14 cellular contexts compared by ENCODE assay signal in genomic region chr13:36343766-36344165, GRCh38. TPM values are rescaled to one million over a fixed set of nuclear protein-coding genes. Genes with fewer than 3 reads are reported as not detected.
DNase-seq lines count a peak whose midpoint lies in the region; ATAC-seq, FAIRE-seq and TF ChIP-seq lines count a peak whose summit lies in the region.
"Had no signal": no experiment of that assay in that cellular context is flagged by ENCODE, and none has a peak within 500 bp of the region (broad histone marks: within the 10 kb centered on the region; RNA-seq: fewer than 3 reads in every experiment).

No MANE protein-coding gene starts in this region.

- TF ChIP-seq CTCF in HepG2 (CRISPR knock-in tag; IDR thresholded peaks at IDR 0.05) (no peak), right lobe of liver (IDR thresholded peaks at IDR 0.05) (no peak), K562 (IDR thresholded peaks at IDR 0.05 in 2 of 3, conservative IDR thresholded peaks at IDR 0.05 in 1 of 3; ENCODE audit: insufficient read depth in 2 of 3, low read depth in 1 of 3, low read length in 3 of 3) (no peak)

- H3K27ac ChIP-seq in HepG2 (ENCODE audit: extremely low read length, insufficient read depth, low read length) = peak overlapping the region; percentile 9
- no peak overlapping the region for H3K27ac ChIP-seq in right lobe of liver
- H3K27ac ChIP-seq in K562 (ENCODE audit: extremely low read depth, low read depth, low read length) = peak overlapping the region; percentile 97
- H3K27ac ChIP-seq: BLaER1 had no signal

- no peaks in the 10 kb centered on the region for H3K27me3 Mint-ChIP-seq in naive B cell

- H3K9ac ChIP-seq in HepG2 (ENCODE audit: insufficient read depth, low read depth, low read length) (no peak overlapping the region), K562 (ENCODE audit: insufficient read depth in 1 of 2, low read depth in 2 of 2, low read length in 2 of 2) (peak overlapping the region; percentile 64 to 93; a peak in 3 of 4 replicates)
- H3K9ac ChIP-seq: BLaER1 had no signal

- H3K27me3 ChIP-seq in HepG2 (ENCODE audit: control insufficient read depth in 1 of 2, insufficient read depth in 2 of 2, low read length in 2 of 2) (no peaks in the 10 kb centered on the region), right lobe of liver (no peaks in the 10 kb centered on the region), K562 (ENCODE audit: control insufficient read depth in 2 of 2, insufficient read depth in 2 of 2, low read length in 2 of 2) (no peaks in the 10 kb centered on the region)
- H3K27me3 ChIP-seq: BLaER1 had no signal

- H2AFZ ChIP-seq in HepG2 (ENCODE audit: low read length) = no peak overlapping the region
- H2AFZ ChIP-seq in K562 (ENCODE audit: low read depth, low read length) = peak overlapping the region; percentile 69

- TF ChIP-seq POLR2A in HepG2 (IDR thresholded peaks at IDR 0.05; ENCODE audit: insufficient read depth in 1 of 2, low read depth in 2 of 2, low read length in 2 of 2) = no peak
- no peak for TF ChIP-seq POLR2A in right lobe of liver (IDR thresholded peaks at IDR 0.05)
- no peak for TF ChIP-seq POLR2A in K562 (conservative IDR thresholded peaks at IDR 0.05)

- POLR2A ChIA-PET in HepG2 (lab: Yijun Ruan, JAX) = no interaction called here
- POLR2A ChIA-PET in K562 (lab: Yijun Ruan, JAX) = interaction anchor here (1.0 kb wide), 1 partner anchor 13 kb away, joined by 3 read pairs; no protein-coding TSS in a partner anchor

- CTCF ChIA-PET in HepG2 (lab: Yijun Ruan, JAX; ENCODE audit: low intra/inter-chr PET ratio, low total read pairs) = no interaction called here
- CTCF ChIA-PET in K562 (lab: Yijun Ruan, JAX; ENCODE audit: low intra/inter-chr PET ratio) = no interaction called here

- H3K4me1 ChIP-seq in HepG2 (ENCODE audit: insufficient read depth, low read length) (peaks cover 23% of the 10 kb centered on the region), right lobe of liver (peaks cover 0 to 4% (median 0%) of the 10 kb centered on the region in 4 donors), K562 (replicated peaks in 1 of 2; ENCODE audit: control insufficient read depth in 2 of 2, insufficient read depth in 2 of 2, low read length in 2 of 2) (peaks cover 0 to 6% of the 10 kb centered on the region in 2 experiments; a peak in 3 of 5 replicates)
- H3K4me1 ChIP-seq: BLaER1 had no signal

- H3K4me2 ChIP-seq in HepG2 (ENCODE audit: low read depth, low read length) = peak overlapping the region; percentile 27; the same call in 1 of the 2 replicates
- H3K4me2 ChIP-seq in K562 (ENCODE audit: insufficient read depth, low read length) = peak overlapping the region; percentile 91
- H3K4me2 ChIP-seq: BLaER1 had no signal

- no peak for TF ChIP-seq EP300 in HepG2 (IDR thresholded peaks at IDR 0.05; ENCODE audit: low read depth in 2 of 2, low read length in 2 of 2)
- TF ChIP-seq EP300 in HepG2 (CRISPR knock-in tag; IDR thresholded peaks at IDR 0.05; ENCODE audit: borderline replicate concordance) = no peak
- TF ChIP-seq EP300 in K562 (IDR thresholded peaks at IDR 0.05; ENCODE audit: low read length) = no peak

- H3K4me1 Mint-ChIP-seq in naive B cell = peaks cover 23 to 33% (median 28%) of the 10 kb centered on the region in 3 donors

- H3K36me3 Mint-ChIP-seq in naive B cell = no peaks in the 10 kb centered on the region

- BruUV-seq in HepG2 (replicated peaks; lab: Mats Ljungman, UMichigan) (no TSS peak), K562 (replicated peaks; lab: Mats Ljungman, UMichigan) (no TSS peak)

- H3K9me3 ChIP-seq in HepG2 (ENCODE audit: low read length) (no peaks in the 10 kb centered on the region), right lobe of liver (no peaks in the 10 kb centered on the region), K562 (replicated peaks; ENCODE audit: control insufficient read depth, insufficient read depth, low read depth, low read length) (no peaks in the 10 kb centered on the region)

- no peak for FAIRE-seq in HepG2 (lab: Jason Lieb, UNC)
- FAIRE-seq in K562 (lab: Jason Lieb, UNC) = no peak
- FAIRE-seq: kidney had no signal

- H4K20me1 ChIP-seq in HepG2 (ENCODE audit: insufficient read depth, low read length) = no peaks in the 10 kb centered on the region
- H4K20me1 ChIP-seq in K562 (replicated peaks; ENCODE audit: control insufficient read depth, insufficient read depth, low read length) = no peaks in the 10 kb centered on the region
- H4K20me1 ChIP-seq: BLaER1 had no signal

- peaks cover 46% of the 10 kb centered on the region for H3K79me2 ChIP-seq in HepG2 (ENCODE audit: insufficient read depth, low read length)
- H3K79me2 ChIP-seq in K562 (ENCODE audit: control insufficient read depth, insufficient read depth, low read length) = peaks cover 76% of the 10 kb centered on the region

- 6% methylated on average over 3 of the region's 3 CpGs for WGBS in HepG2 (ENCODE audit: low lambda C conversion rate)
- 48% methylated on average over 3 of the region's 3 CpGs for WGBS in right lobe of liver (ENCODE audit: insufficient coverage, low coverage, low lambda C conversion rate, missing lambda C conversion rate)
- WGBS in K562 (ENCODE audit: insufficient coverage, low coverage, missing lambda C conversion rate) = 16% methylated on average over 3 of the region's 3 CpGs

- no peak for TF ChIP-seq RAD21 in HepG2 (CRISPR knock-in tag; IDR thresholded peaks at IDR 0.05)
- TF ChIP-seq RAD21 in K562 (CRISPR knock-in tag; conservative IDR thresholded peaks at IDR 0.05 in 1 of 2, IDR thresholded peaks at IDR 0.05 in 1 of 2) = no peak

- ATAC-seq in HepG2 (peak; percentile 28; the same call in 1 of the 3 replicates), right lobe of liver (no peak), K562 (peak; percentile 32; the same call in 2 of the 3 replicates), naive B cell (ENCODE audit: low read depth in 2 of 2) (no peak), HG02588 (IDR thresholded peaks at IDR 0.05; ENCODE audit: unreplicated experiment) (no peak), GM19351 (IDR thresholded peaks at IDR 0.05; ENCODE audit: unreplicated experiment) (no peak)

- DNase-seq in HepG2 (ENCODE audit: low spot score) (no peak), right lobe of liver (no peak), K562 (ENCODE audit: extremely low read depth in 1 of 4, low spot score in 3 of 4) (peak in 1 of 4 experiments; percentile 30), naive B cell (no peak), SW 1271 (lab: John Stamatoyannopoulos, UW) (no peak), midbrain (lab: John Stamatoyannopoulos, UW) (no peak)
- DNase-seq: effector CD4-positive, alpha-beta T cell; H7; kidney; NCI-H2029; retina had no signal

- H3K27ac Mint-ChIP-seq in naive B cell = peak overlapping the region in 2 of 6 donors; percentile 59 to 63

- intact Hi-C loops in HepG2 (cut with micrococcal nuclease; ENCODE audit: unreplicated experiment) = no loop called here
- intact Hi-C loops in right lobe of liver (cut with DNase I) = no loop called here
- intact Hi-C loops in K562 (cut with micrococcal nuclease) = loop anchor here (2.0 to 10.0 kb wide), 2 partner anchors 47 to 471 kb away; partner anchors contain the start of genes CCDC169 and RFXAP

- in situ Hi-C loops in HepG2 (cut with HindIII; ENCODE audit: extremely low pct_ligation_motif_present, low pct_unique_long_range_greater_than_20kb) (no loop called here), K562 (cut with MboI) (no loop called here)

- H3K36me3 ChIP-seq in HepG2 (replicated peaks in 1 of 2; ENCODE audit: control insufficient read depth in 1 of 2, insufficient read depth in 2 of 2, low read length in 2 of 2) = no peaks in the 10 kb centered on the region
- H3K36me3 ChIP-seq in right lobe of liver = no peaks in the 10 kb centered on the region
- H3K36me3 ChIP-seq in K562 (ENCODE audit: control insufficient read depth, insufficient read depth, low read length) = no peaks in the 10 kb centered on the region
- H3K36me3 ChIP-seq: BLaER1 had no signal

- peak overlapping the region in 6 of 8 donors; percentile 12 to 98 (median 48) for H3K4me3 Mint-ChIP-seq in naive B cell

- H3K4me3 ChIP-seq in HepG2 (replicated peaks in 1 of 3; ENCODE audit: insufficient read depth in 1 of 3, low read depth in 2 of 3, low read length in 3 of 3) (no peak overlapping the region; a peak in 1 of 6 replicates), right lobe of liver (no peak overlapping the region), K562 (peak overlapping the region; percentile 68; the same call in 1 of the 2 replicates)
- H3K4me3 ChIP-seq: BLaER1 had no signal

- no peaks in the 10 kb centered on the region for H3K9me3 Mint-ChIP-seq in naive B cell

- no peaks in the 10 kb centered on the region for H3K9me1 ChIP-seq in K562 (ENCODE audit: control insufficient read depth, insufficient read depth, low read length)

RNA-seq across cellular contexts. Expression of gene SPART, which starts 2.4 kb away (rescaled TPM):
- 28.8 and 48.6 TPM in 2 replicates for total RNA-seq in HepG2 (2016; rRNA removed; fragmentation: Illumina TruSeq; extraction: Trizol)
- total RNA-seq in HepG2 (2016; cell fraction: cytosol; rRNA removed; fragmentation: Illumina TruSeq; extraction: Trizol; ENCODE audit: low read depth) = 3.5 and 4.4 TPM in 2 replicates
- total RNA-seq in HepG2 (2016; cell fraction: insoluble cytoplasmic fraction; rRNA removed; fragmentation: Illumina TruSeq; extraction: Trizol) = 29.4 and 52.4 TPM in 2 replicates
- 9.5 and 10.5 TPM in 2 replicates for total RNA-seq in HepG2 (2016; cell fraction: membrane; rRNA removed; fragmentation: Illumina TruSeq; extraction: Trizol)
- 12.3 and 19.0 TPM in 2 replicates for total RNA-seq in HepG2 (2016; cell fraction: nucleus; rRNA removed; fragmentation: Illumina TruSeq; extraction: Trizol)
- 7.4 and 8.9 TPM in 2 replicates for polyA plus RNA-seq in HepG2 (2011; rRNA removed)
- polyA plus RNA-seq in HepG2 (2011; cell fraction: cytosol; rRNA removed) = 7.4 and 10.6 TPM in 2 replicates
- polyA plus RNA-seq in HepG2 (2011; cell fraction: nucleus; rRNA removed) = 6.5 and 8.0 TPM in 2 replicates
- polyA plus RNA-seq in HepG2 (2012) = 11.6 and 15.3 TPM in 2 replicates
- 0.89 and 1.4 TPM in 2 replicates for polyA plus RNA-seq in HepG2 (2016; cell fraction: cytosol; fragmentation: Illumina TruSeq; extraction: Trizol; ENCODE audit: low read depth)
- polyA plus RNA-seq in HepG2 (2016; cell fraction: insoluble cytoplasmic fraction; fragmentation: Illumina TruSeq; extraction: Trizol; ENCODE audit: low read depth) = 43.6 and 44.6 TPM in 2 replicates
- 3.1 and 4.3 TPM in 2 replicates for polyA plus RNA-seq in HepG2 (2016; cell fraction: membrane; fragmentation: Illumina TruSeq; extraction: Trizol; ENCODE audit: low read depth)
- 22.8 and 31.5 TPM in 2 replicates for polyA plus RNA-seq in HepG2 (2016; cell fraction: nucleus; fragmentation: Illumina TruSeq; extraction: Trizol; ENCODE audit: insufficient read depth, low read depth)
- polyA minus RNA-seq in HepG2 (2011; rRNA and poly(A)+ RNA removed; ENCODE audit: low replicate concordance) = 2.5 and 17.4 TPM in 2 replicates
- 11.7 and 15.1 TPM in 2 replicates for polyA minus RNA-seq in HepG2 (2011; cell fraction: cytosol; rRNA and poly(A)+ RNA removed)
- polyA minus RNA-seq in HepG2 (2011; cell fraction: nucleus; rRNA and poly(A)+ RNA removed) = 7.7 and 10.9 TPM in 2 replicates
- 10 to 100 TPM in 2 of 6 experiments, 1 to 10 TPM in 4; 8.1 to 16.4 (median 9.5) TPM for total RNA-seq in right lobe of liver
- 10.8 and 53.4 TPM in 2 replicates for total RNA-seq in K562 (2011; cell fraction: chromatin; rRNA removed; ENCODE audit: low replicate concordance)
- 6.2 and 7.2 TPM in 2 replicates for total RNA-seq in K562 (2011; cell fraction: nucleolus; rRNA removed)
- total RNA-seq in K562 (2011; cell fraction: nucleoplasm; rRNA removed) = 17.3 and 21.1 TPM in 2 replicates
- total RNA-seq in K562 (2014; rRNA removed) = 28.3 and 32.8 TPM in 2 replicates
- total RNA-seq in K562 (2014; rRNA removed; fragmentation: Illumina TruSeq; extraction: Trizol) = 54.9 and 67.2 TPM in 2 replicates
- 50.1 and 56.7 TPM in 2 replicates for total RNA-seq in K562 (2015; rRNA removed; fragmentation: Illumina TruSeq; extraction: Trizol)
- total RNA-seq in K562 (2021) = 33.7 and 35.9 TPM in 2 replicates
- 34.8 and 41.0 TPM in 2 replicates for polyA plus RNA-seq in K562 (2011; rRNA removed)
- polyA plus RNA-seq in K562 (2011; cell fraction: cytosol; rRNA removed) = 13.8 and 25.2 TPM in 2 replicates
- polyA plus RNA-seq in K562 (2011; cell fraction: nucleus; rRNA removed) = 16.3 and 24.9 TPM in 2 replicates
- polyA plus RNA-seq in K562 (2012) = 33.5 and 34.0 TPM in 2 replicates
- 63.6 and 79.0 TPM in 2 replicates for polyA plus RNA-seq in K562 (2014; fragmentation: Illumina TruSeq; extraction: Trizol)
- polyA plus RNA-seq in K562 (2014; fragmentation: Nextera tagmentation; extraction: Ambion mirVana) = 10 to 100 TPM; 18.7 to 32.0 TPM
- polyA plus RNA-seq in K562 (2014; rRNA removed) = 30.5 and 41.6 TPM in 2 replicates
- 76.0 and 79.6 TPM in 2 replicates for polyA minus RNA-seq in K562 (2011; rRNA and poly(A)+ RNA removed)
- polyA minus RNA-seq in K562 (2011; cell fraction: cytosol; rRNA and poly(A)+ RNA removed) = 26.3 and 34.3 TPM in 2 replicates
- 4.8 and 13.9 TPM in 2 replicates for polyA minus RNA-seq in K562 (2011; cell fraction: nucleus; rRNA and poly(A)+ RNA removed)
- polyA plus RNA-seq in naive B cell (ENCODE audit: low read depth in 6 of 6) = 10 to 100 TPM; 14.7 to 47.9 (median 40.8) TPM

RNA-seq across cellular contexts. Expression of gene CCDC169, which starts 46.2 kb away (rescaled TPM):
- total RNA-seq in HepG2 (2016; rRNA removed; fragmentation: Illumina TruSeq; extraction: Trizol) (0.33 and 0.38 TPM in 2 replicates), right lobe of liver (not detected), K562 (2014; rRNA removed) (6.8 and 6.9 TPM in 2 replicates), K562 (2014; rRNA removed; fragmentation: Illumina TruSeq; extraction: Trizol) (17.2 and 18.6 TPM in 2 replicates), K562 (2015; rRNA removed; fragmentation: Illumina TruSeq; extraction: Trizol) (10.3 and 10.8 TPM in 2 replicates), K562 (2021) (9.6 and 12.6 TPM in 2 replicates)
- total RNA-seq in HepG2 (2016; cell fraction: cytosol; rRNA removed; fragmentation: Illumina TruSeq; extraction: Trizol; ENCODE audit: low read depth) = 0.30 TPM in 1 of 2 replicates, not detected in the other
- 0.17 and 0.33 TPM in 2 replicates for total RNA-seq in HepG2 (2016; cell fraction: insoluble cytoplasmic fraction; rRNA removed; fragmentation: Illumina TruSeq; extraction: Trizol)
- 0.31 and 0.74 TPM in 2 replicates for total RNA-seq in HepG2 (2016; cell fraction: membrane; rRNA removed; fragmentation: Illumina TruSeq; extraction: Trizol)
- total RNA-seq in HepG2 (2016; cell fraction: nucleus; rRNA removed; fragmentation: Illumina TruSeq; extraction: Trizol) = not detected in 2 replicates
- polyA plus RNA-seq in HepG2 (2011; rRNA removed) (0.25 and 0.27 TPM in 2 replicates), K562 (2011; rRNA removed) (11.7 and 15.4 TPM in 2 replicates), K562 (2014; fragmentation: Illumina TruSeq; extraction: Trizol) (11.6 and 12.4 TPM in 2 replicates), K562 (2014; fragmentation: Nextera tagmentation; extraction: Ambion mirVana) (10 to 100 TPM; 18.9 to 22.0 TPM), K562 (2014; rRNA removed) (9.0 and 12.4 TPM in 2 replicates), naive B cell (ENCODE audit: low read depth in 6 of 6) (under 1 TPM in 1 of 6 donors, not detected in 5; 0.46 TPM)
- 0.05 and 0.08 TPM in 2 replicates for polyA plus RNA-seq in HepG2 (2011; cell fraction: cytosol; rRNA removed)
- 0.16 and 0.35 TPM in 2 replicates for polyA plus RNA-seq in HepG2 (2011; cell fraction: nucleus; rRNA removed)
- polyA plus RNA-seq in HepG2 (2012) = 0.16 and 0.32 TPM in 2 replicates
- polyA plus RNA-seq in HepG2 (2016; cell fraction: cytosol; fragmentation: Illumina TruSeq; extraction: Trizol; ENCODE audit: low read depth) = 0.12 and 0.23 TPM in 2 replicates
- 0.52 and 0.57 TPM in 2 replicates for polyA plus RNA-seq in HepG2 (2016; cell fraction: insoluble cytoplasmic fraction; fragmentation: Illumina TruSeq; extraction: Trizol; ENCODE audit: low read depth)
- 0.49 and 0.66 TPM in 2 replicates for polyA plus RNA-seq in HepG2 (2016; cell fraction: membrane; fragmentation: Illumina TruSeq; extraction: Trizol; ENCODE audit: low read depth)
- 0.21 TPM in 1 of 2 replicates, not detected in the other for polyA plus RNA-seq in HepG2 (2016; cell fraction: nucleus; fragmentation: Illumina TruSeq; extraction: Trizol; ENCODE audit: insufficient read depth, low read depth)
- polyA minus RNA-seq in HepG2 (2011; rRNA and poly(A)+ RNA removed; ENCODE audit: low replicate concordance) = 1.5 TPM in 1 of 2 replicates, not detected in the other
- not detected in 2 replicates for polyA minus RNA-seq in HepG2 (2011; cell fraction: cytosol; rRNA and poly(A)+ RNA removed)
- 1.3 and 1.5 TPM in 2 replicates for polyA minus RNA-seq in HepG2 (2011; cell fraction: nucleus; rRNA and poly(A)+ RNA removed)
- total RNA-seq in K562 (2011; cell fraction: chromatin; rRNA removed; ENCODE audit: low replicate concordance) = 9.8 and 30.0 TPM in 2 replicates
- total RNA-seq in K562 (2011; cell fraction: nucleolus; rRNA removed) = 6.8 and 7.1 TPM in 2 replicates
- total RNA-seq in K562 (2011; cell fraction: nucleoplasm; rRNA removed) = 21.1 and 39.5 TPM in 2 replicates
- 2.6 and 4.7 TPM in 2 replicates for polyA plus RNA-seq in K562 (2011; cell fraction: cytosol; rRNA removed)
- polyA plus RNA-seq in K562 (2011; cell fraction: nucleus; rRNA removed) = 7.8 and 9.2 TPM in 2 replicates
- 7.3 and 8.7 TPM in 2 replicates for polyA plus RNA-seq in K562 (2012)
- 15.6 and 17.2 TPM in 2 replicates for polyA minus RNA-seq in K562 (2011; rRNA and poly(A)+ RNA removed)
- polyA minus RNA-seq in K562 (2011; cell fraction: cytosol; rRNA and poly(A)+ RNA removed) = 5.2 and 7.2 TPM in 2 replicates
- polyA minus RNA-seq in K562 (2011; cell fraction: nucleus; rRNA and poly(A)+ RNA removed) = 14.4 and 21.8 TPM in 2 replicates

Comparison
In these comparisons a context has a peak if more than half of its experiments do, and no peak if none do; other contexts are left out.
1. ATAC-seq: peak in HepG2 (single experiment) and K562 (single experiment); none in right lobe of liver (0 of 4), naive B cell (0 of 2), HG02588 (single experiment) and GM19351 (single experiment).
2. H3K27ac ChIP-seq: peak in HepG2 (single experiment) and K562 (single experiment); none in right lobe of liver (0 of 3).
3. Of the 241 proteins assayed by ChIP-seq in both HepG2 and K562: peak only in HepG2: ZFP91; only in K562: none; in both: none; in neither: 240.